In the genomic region with DNA sequence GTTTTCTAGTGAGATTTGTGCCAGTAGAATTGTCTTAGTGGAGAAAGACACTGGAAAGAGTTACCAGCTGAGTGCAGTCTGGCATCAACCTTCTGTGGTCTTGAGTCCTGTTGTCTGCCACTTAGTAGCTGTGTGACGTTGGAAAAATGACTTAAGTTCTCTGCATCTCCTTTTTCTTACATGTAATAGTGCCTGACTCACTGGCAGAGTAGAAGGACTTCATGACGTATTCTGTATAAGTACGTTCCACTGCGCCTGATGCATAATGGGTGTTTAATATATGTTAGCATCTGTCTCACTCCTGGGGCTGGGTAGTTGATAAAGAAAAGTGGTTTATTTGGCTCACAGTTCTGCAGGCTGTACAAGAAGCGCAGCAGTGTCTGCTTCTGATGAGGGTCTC, we compare ENCODE assay signal across 27 cellular contexts.
"Had no signal": no experiment of that assay in that cellular context is flagged by ENCODE, and none has a peak within 500 bp of the region (broad histone marks: within the 10 kb centered on the region; RNA-seq: fewer than 3 reads in every experiment).

No MANE protein-coding gene starts in this region.

- H3K4me1 Mint-ChIP-seq: activated B cell treated with CpG ODN at 0.5 μM for 24 hours; activated T-helper 17 cell treated with anti-CD3 and anti-CD28 coated beads, Interleukin-2, amount 50 U/mL, for 72 hours; T-cell had no signal

- H3K27ac ChIP-seq: body of pancreas, colonic mucosa, epithelial cell of prostate, esophagus squamous epithelium, gastroesophageal sphincter, WERI-Rb-1 had no signal

- ATAC-seq: activated CD4-positive, CD25-positive, alpha-beta regulatory T cell treated with anti-CD3 and anti-CD28 coated beads, Interleukin-2, amount 50 U/mL, for 24 hours; activated CD8-positive, alpha-beta T cell treated with anti-CD3 and anti-CD28 coated beads for 36 hours; activated T-cell treated with anti-CD3 and anti-CD28 coated beads, Interleukin-2, amount 50 U/mL, for 4 hours; activated T-helper 17 cell treated with anti-CD3 and anti-CD28 coated beads, Interleukin-2, amount 50 U/mL, for 72 hours; body of pancreas; gastroesophageal sphincter; T-cell had no signal

- H3K36me3 ChIP-seq: colonic mucosa, esophagus squamous epithelium, gastroesophageal sphincter, WERI-Rb-1 had no signal

- H3K9me3 Mint-ChIP-seq: activated B cell treated with CpG ODN at 0.5 μM for 24 hours; activated CD8-positive, alpha-beta T cell treated with anti-CD3 and anti-CD28 coated beads for 36 hours; activated T-cell treated with anti-CD3 and anti-CD28 coated beads, Interleukin-2, amount 50 U/mL, for 4 hours; activated T-helper 17 cell treated with anti-CD3 and anti-CD28 coated beads, Interleukin-2, amount 50 U/mL, for 72 hours; T-cell; T-helper 1 cell treated with Interleukin-12 subunit alpha and Interleukin-12 subunit beta and Interleukin-4 antibody, amounts not matched to agents 30 μg/mL and 1 μg/mL, for 36 hours had no signal

- H3K27me3 ChIP-seq: body of pancreas, colonic mucosa, esophagus squamous epithelium, gastroesophageal sphincter had no signal

- H3K27me3 Mint-ChIP-seq: activated B cell treated with CpG ODN at 0.5 μM for 24 hours; activated CD8-positive, alpha-beta T cell treated with anti-CD3 and anti-CD28 coated beads for 36 hours; activated naive CD8-positive, alpha-beta T cell; activated T-helper 17 cell treated with anti-CD3 and anti-CD28 coated beads, Interleukin-2, amount 50 U/mL, for 72 hours had no signal

- H3K9me3 ChIP-seq: body of pancreas, colonic mucosa, esophagus squamous epithelium, gastroesophageal sphincter had no signal

- H3K4me1 ChIP-seq: body of pancreas, colonic mucosa, esophagus squamous epithelium, gastroesophageal sphincter had no signal

- H3K4me3 Mint-ChIP-seq: activated B cell treated with CpG ODN at 0.5 μM for 24 hours; activated CD8-positive, alpha-beta T cell treated with anti-CD3 and anti-CD28 coated beads for 36 hours; activated naive CD8-positive, alpha-beta T cell; activated T-cell treated with anti-CD3 and anti-CD28 coated beads, Interleukin-2, amount 50 U/mL, for 4 hours; activated T-helper 17 cell treated with anti-CD3 and anti-CD28 coated beads, Interleukin-2, amount 50 U/mL, for 72 hours; T-cell; T-helper 1 cell treated with Interleukin-12 subunit alpha and Interleukin-12 subunit beta and Interleukin-4 antibody, amounts not matched to agents 30 μg/mL and 1 μg/mL, for 36 hours had no signal

- H3K36me3 Mint-ChIP-seq: activated naive CD8-positive, alpha-beta T cell; T-cell had no signal

- H3K27ac Mint-ChIP-seq: activated B cell treated with CpG ODN at 0.5 μM for 24 hours; activated CD8-positive, alpha-beta T cell treated with anti-CD3 and anti-CD28 coated beads for 36 hours; activated naive CD8-positive, alpha-beta T cell; activated T-helper 17 cell treated with anti-CD3 and anti-CD28 coated beads, Interleukin-2, amount 50 U/mL, for 72 hours; T-cell; T-helper 1 cell treated with Interleukin-12 subunit alpha and Interleukin-12 subunit beta and Interleukin-4 antibody, amounts not matched to agents 30 μg/mL and 1 μg/mL, for 36 hours had no signal

- H3K4me3 ChIP-seq: body of pancreas, colonic mucosa, esophagus squamous epithelium, gastroesophageal sphincter had no signal

- DNase-seq: activated B cell treated with CpG ODN at 0.5 μM for 24 hours; activated CD4-positive, alpha-beta T cell treated with anti-CD3 and anti-CD28 coated beads for 48 hours; activated CD4-positive, alpha-beta T cell treated with anti-CD3 and anti-CD28 coated beads, Interleukin-2, amount 50 U/mL, for 1 hour; activated CD4-positive, alpha-beta T cell treated with anti-CD3 and anti-CD28 coated beads, Interleukin-2, amount 50 U/mL, for 48 hours; activated CD8-positive, alpha-beta memory T cell treated with anti-CD3 and anti-CD28 coated beads for 24 hours; activated CD8-positive, alpha-beta T cell treated with anti-CD3 and anti-CD28 coated beads for 36 hours; activated effector memory CD4-positive, alpha-beta T cell treated with Interleukin-2 at 50 U/mL for 16 hours; activated gamma-delta T cell treated with Interleukin-2 at 50 U/mL for 16 hours; activated naive CD4-positive, alpha-beta T cell treated with anti-CD3 and anti-CD28 coated beads, Interleukin-2, amount 50 U/mL, for 16 hours; activated naive CD4-positive, alpha-beta T cell treated with Interleukin-2 at 50 U/mL for 16 hours; activated T-cell treated with anti-CD3 and anti-CD28 coated beads, Interleukin-2, amount 50 U/mL, for 4 hours; amniotic stem cell; anterior cingulate cortex; body of pancreas; colonic mucosa; effector CD8-positive, alpha-beta T cell; esophagus squamous epithelium; foreskin melanocyte; T-cell; T1000; WERI-Rb-1 had no signal
